ENCODE assay signal across 1 cellular context in genomic region chr12:45728625-45729232, GRCh38.
TF ChIP-seq lines count a peak whose summit lies in the region.

No MANE protein-coding gene starts in this region.

TF ChIP-seq in K562, 482 proteins besides CTCF, POLR2A, EP300 and RAD21 (continued from another document and continues in another):
- TF ChIP-seq, protein P1, sequence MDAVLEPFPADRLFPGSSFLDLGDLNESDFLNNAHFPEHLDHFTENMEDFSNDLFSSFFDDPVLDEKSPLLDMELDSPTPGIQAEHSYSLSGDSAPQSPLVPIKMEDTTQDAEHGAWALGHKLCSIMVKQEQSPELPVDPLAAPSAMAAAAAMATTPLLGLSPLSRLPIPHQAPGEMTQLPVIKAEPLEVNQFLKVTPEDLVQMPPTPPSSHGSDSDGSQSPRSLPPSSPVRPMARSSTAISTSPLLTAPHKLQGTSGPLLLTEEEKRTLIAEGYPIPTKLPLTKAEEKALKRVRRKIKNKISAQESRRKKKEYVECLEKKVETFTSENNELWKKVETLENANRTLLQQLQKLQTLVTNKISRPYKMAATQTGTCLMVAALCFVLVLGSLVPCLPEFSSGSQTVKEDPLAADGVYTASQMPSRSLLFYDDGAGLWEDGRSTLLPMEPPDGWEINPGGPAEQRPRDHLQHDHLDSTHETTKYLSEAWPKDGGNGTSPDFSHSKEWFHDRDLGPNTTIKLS (IDR thresholded peaks at IDR 0.05; ENCODE audit: borderline replicate concordance, low read depth): peak; percentile 60; the same call in 1 of the 2 replicates
- TF ChIP-seq FOSL1 (tag; conservative IDR thresholded peaks at IDR 0.05) (no peak), NONO (IDR thresholded peaks at IDR 0.05; ENCODE audit: low read depth in 2 of 2, low read length in 1 of 2) (peak; percentile 88 to 91), ZNF263 (CRISPR knock-in tag; IDR thresholded peaks at IDR 0.05; ENCODE audit: borderline replicate concordance) (no peak; the same call in 1 of the 2 replicates), ZNF695 (CRISPR knock-in tag; IDR thresholded peaks at IDR 0.05) (no peak), SAFB (IDR thresholded peaks at IDR 0.05; ENCODE audit: borderline replicate concordance, low read depth, low read length) (peak; percentile 93), SRSF1 (IDR thresholded peaks at IDR 0.05; ENCODE audit: low read depth, low read length) (no peak; the same call in 1 of the 2 replicates), ZNF707 (CRISPR knock-in tag; conservative IDR thresholded peaks at IDR 0.05) (no peak), DDX20 (tag; IDR thresholded peaks at IDR 0.05; ENCODE audit: low read depth) (no peak), HDAC8 (tag; IDR thresholded peaks at IDR 0.05) (no peak), NEUROD1 (IDR thresholded peaks at IDR 0.05; ENCODE audit: borderline replicate concordance, low read depth, low read length, partially characterized antibody) (peak; percentile 84), POLR2G (IDR thresholded peaks at IDR 0.05; ENCODE audit: low read depth, low read length) (peak; percentile 92), TCF7 (IDR thresholded peaks at IDR 0.05; ENCODE audit: borderline replicate concordance) (no peak), MECOM (CRISPR knock-in tag; IDR thresholded peaks at IDR 0.05) (no peak), BACH1 (tag; IDR thresholded peaks at IDR 0.05) (no peak), ATF3 (IDR thresholded peaks at IDR 0.05) (no peak), ATF3 (CRISPR knock-in tag; conservative IDR thresholded peaks at IDR 0.05) (peak; percentile 78; the same call in 1 of the 2 replicates), SUPT5H (IDR thresholded peaks at IDR 0.05) (peak; percentile 94), TAF7 (tag; IDR thresholded peaks at IDR 0.05) (no peak; the same call in 1 of the 2 replicates), CCNT2 (IDR thresholded peaks at IDR 0.05; ENCODE audit: borderline replicate concordance, extremely low read depth, insufficient read length, low read depth, low read length) (peak; percentile 95), GMEB1 (CRISPR knock-in tag; IDR thresholded peaks at IDR 0.05) (0 out of 2 replicates have a peak, but pooled peaks have one; percentile 15), XRCC5 (IDR thresholded peaks at IDR 0.05; ENCODE audit: low read depth, low read length) (peak; percentile 93), MAFF (IDR thresholded peaks at IDR 0.05; ENCODE audit: low read length) (no peak)
- TF ChIP-seq, protein P2, sequence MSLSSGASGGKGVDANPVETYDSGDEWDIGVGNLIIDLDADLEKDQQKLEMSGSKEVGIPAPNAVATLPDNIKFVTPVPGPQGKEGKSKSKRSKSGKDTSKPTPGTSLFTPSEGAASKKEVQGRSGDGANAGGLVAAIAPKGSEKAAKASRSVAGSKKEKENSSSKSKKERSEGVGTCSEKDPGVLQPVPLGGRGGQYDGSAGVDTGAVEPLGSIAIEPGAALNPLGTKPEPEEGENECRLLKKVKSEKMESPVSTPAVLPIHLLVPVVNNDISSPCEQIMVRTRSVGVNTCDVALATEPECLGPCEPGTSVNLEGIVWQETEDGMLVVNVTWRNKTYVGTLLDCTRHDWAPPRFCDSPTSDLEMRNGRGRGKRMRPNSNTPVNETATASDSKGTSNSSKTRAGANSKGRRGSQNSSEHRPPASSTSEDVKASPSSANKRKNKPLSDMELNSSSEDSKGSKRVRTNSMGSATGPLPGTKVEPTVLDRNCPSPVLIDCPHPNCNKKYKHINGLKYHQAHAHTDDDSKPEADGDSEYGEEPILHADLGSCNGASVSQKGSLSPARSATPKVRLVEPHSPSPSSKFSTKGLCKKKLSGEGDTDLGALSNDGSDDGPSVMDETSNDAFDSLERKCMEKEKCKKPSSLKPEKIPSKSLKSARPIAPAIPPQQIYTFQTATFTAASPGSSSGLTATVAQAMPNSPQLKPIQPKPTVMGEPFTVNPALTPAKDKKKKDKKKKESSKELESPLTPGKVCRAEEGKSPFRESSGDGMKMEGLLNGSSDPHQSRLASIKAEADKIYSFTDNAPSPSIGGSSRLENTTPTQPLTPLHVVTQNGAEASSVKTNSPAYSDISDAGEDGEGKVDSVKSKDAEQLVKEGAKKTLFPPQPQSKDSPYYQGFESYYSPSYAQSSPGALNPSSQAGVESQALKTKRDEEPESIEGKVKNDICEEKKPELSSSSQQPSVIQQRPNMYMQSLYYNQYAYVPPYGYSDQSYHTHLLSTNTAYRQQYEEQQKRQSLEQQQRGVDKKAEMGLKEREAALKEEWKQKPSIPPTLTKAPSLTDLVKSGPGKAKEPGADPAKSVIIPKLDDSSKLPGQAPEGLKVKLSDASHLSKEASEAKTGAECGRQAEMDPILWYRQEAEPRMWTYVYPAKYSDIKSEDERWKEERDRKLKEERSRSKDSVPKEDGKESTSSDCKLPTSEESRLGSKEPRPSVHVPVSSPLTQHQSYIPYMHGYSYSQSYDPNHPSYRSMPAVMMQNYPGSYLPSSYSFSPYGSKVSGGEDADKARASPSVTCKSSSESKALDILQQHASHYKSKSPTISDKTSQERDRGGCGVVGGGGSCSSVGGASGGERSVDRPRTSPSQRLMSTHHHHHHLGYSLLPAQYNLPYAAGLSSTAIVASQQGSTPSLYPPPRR (CRISPR knock-in tag; IDR thresholded peaks at IDR 0.05; ENCODE audit: borderline replicate concordance): no peak; the same call in 1 of the 2 replicates
- TF ChIP-seq, protein P3, sequence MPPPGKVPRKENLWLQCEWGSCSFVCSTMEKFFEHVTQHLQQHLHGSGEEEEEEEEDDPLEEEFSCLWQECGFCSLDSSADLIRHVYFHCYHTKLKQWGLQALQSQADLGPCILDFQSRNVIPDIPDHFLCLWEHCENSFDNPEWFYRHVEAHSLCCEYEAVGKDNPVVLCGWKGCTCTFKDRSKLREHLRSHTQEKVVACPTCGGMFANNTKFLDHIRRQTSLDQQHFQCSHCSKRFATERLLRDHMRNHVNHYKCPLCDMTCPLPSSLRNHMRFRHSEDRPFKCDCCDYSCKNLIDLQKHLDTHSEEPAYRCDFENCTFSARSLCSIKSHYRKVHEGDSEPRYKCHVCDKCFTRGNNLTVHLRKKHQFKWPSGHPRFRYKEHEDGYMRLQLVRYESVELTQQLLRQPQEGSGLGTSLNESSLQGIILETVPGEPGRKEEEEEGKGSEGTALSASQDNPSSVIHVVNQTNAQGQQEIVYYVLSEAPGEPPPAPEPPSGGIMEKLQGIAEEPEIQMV (tag; conservative IDR thresholded peaks at IDR 0.05; ENCODE audit: low read depth): no peak
- TF ChIP-seq, protein P4, sequence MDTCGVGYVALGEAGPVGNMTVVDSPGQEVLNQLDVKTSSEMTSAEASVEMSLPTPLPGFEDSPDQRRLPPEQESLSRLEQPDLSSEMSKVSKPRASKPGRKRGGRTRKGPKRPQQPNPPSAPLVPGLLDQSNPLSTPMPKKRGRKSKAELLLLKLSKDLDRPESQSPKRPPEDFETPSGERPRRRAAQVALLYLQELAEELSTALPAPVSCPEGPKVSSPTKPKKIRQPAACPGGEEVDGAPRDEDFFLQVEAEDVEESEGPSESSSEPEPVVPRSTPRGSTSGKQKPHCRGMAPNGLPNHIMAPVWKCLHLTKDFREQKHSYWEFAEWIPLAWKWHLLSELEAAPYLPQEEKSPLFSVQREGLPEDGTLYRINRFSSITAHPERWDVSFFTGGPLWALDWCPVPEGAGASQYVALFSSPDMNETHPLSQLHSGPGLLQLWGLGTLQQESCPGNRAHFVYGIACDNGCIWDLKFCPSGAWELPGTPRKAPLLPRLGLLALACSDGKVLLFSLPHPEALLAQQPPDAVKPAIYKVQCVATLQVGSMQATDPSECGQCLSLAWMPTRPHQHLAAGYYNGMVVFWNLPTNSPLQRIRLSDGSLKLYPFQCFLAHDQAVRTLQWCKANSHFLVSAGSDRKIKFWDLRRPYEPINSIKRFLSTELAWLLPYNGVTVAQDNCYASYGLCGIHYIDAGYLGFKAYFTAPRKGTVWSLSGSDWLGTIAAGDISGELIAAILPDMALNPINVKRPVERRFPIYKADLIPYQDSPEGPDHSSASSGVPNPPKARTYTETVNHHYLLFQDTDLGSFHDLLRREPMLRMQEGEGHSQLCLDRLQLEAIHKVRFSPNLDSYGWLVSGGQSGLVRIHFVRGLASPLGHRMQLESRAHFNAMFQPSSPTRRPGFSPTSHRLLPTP (IDR thresholded peaks at IDR 0.05; ENCODE audit: borderline replicate concordance, extremely low read depth, insufficient read length): no peak
- TF ChIP-seq, protein P5, sequence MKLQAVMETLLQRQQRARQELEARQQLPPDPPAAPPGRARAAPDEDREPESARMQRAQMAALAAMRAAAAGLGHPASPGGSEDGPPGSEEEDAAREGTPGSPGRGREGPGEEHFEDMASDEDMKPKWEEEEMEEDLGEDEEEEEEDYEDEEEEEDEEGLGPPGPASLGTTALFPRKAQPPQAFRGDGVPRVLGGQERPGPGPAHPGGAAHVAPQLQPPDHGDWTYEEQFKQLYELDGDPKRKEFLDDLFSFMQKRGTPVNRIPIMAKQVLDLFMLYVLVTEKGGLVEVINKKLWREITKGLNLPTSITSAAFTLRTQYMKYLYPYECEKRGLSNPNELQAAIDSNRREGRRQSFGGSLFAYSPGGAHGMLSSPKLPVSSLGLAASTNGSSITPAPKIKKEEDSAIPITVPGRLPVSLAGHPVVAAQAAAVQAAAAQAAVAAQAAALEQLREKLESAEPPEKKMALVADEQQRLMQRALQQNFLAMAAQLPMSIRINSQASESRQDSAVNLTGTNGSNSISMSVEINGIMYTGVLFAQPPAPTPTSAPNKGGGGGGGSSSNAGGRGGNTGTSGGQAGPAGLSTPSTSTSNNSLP (IDR thresholded peaks at IDR 0.05; ENCODE audit: borderline replicate concordance, low read depth, low read length): no peak
- TF ChIP-seq, protein P6, sequence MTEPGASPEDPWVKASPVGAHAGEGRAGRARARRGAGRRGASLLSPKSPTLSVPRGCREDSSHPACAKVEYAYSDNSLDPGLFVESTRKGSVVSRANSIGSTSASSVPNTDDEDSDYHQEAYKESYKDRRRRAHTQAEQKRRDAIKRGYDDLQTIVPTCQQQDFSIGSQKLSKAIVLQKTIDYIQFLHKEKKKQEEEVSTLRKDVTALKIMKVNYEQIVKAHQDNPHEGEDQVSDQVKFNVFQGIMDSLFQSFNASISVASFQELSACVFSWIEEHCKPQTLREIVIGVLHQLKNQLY (CRISPR knock-in tag; conservative IDR thresholded peaks at IDR 0.05): no peak
- TF ChIP-seq, protein P7, sequence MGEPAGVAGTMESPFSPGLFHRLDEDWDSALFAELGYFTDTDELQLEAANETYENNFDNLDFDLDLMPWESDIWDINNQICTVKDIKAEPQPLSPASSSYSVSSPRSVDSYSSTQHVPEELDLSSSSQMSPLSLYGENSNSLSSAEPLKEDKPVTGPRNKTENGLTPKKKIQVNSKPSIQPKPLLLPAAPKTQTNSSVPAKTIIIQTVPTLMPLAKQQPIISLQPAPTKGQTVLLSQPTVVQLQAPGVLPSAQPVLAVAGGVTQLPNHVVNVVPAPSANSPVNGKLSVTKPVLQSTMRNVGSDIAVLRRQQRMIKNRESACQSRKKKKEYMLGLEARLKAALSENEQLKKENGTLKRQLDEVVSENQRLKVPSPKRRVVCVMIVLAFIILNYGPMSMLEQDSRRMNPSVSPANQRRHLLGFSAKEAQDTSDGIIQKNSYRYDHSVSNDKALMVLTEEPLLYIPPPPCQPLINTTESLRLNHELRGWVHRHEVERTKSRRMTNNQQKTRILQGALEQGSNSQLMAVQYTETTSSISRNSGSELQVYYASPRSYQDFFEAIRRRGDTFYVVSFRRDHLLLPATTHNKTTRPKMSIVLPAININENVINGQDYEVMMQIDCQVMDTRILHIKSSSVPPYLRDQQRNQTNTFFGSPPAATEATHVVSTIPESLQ (CRISPR knock-in tag; IDR thresholded peaks at IDR 0.05): 0 out of 2 replicates have a peak, but pooled peaks have one; percentile 49
- TF ChIP-seq, protein P8, sequence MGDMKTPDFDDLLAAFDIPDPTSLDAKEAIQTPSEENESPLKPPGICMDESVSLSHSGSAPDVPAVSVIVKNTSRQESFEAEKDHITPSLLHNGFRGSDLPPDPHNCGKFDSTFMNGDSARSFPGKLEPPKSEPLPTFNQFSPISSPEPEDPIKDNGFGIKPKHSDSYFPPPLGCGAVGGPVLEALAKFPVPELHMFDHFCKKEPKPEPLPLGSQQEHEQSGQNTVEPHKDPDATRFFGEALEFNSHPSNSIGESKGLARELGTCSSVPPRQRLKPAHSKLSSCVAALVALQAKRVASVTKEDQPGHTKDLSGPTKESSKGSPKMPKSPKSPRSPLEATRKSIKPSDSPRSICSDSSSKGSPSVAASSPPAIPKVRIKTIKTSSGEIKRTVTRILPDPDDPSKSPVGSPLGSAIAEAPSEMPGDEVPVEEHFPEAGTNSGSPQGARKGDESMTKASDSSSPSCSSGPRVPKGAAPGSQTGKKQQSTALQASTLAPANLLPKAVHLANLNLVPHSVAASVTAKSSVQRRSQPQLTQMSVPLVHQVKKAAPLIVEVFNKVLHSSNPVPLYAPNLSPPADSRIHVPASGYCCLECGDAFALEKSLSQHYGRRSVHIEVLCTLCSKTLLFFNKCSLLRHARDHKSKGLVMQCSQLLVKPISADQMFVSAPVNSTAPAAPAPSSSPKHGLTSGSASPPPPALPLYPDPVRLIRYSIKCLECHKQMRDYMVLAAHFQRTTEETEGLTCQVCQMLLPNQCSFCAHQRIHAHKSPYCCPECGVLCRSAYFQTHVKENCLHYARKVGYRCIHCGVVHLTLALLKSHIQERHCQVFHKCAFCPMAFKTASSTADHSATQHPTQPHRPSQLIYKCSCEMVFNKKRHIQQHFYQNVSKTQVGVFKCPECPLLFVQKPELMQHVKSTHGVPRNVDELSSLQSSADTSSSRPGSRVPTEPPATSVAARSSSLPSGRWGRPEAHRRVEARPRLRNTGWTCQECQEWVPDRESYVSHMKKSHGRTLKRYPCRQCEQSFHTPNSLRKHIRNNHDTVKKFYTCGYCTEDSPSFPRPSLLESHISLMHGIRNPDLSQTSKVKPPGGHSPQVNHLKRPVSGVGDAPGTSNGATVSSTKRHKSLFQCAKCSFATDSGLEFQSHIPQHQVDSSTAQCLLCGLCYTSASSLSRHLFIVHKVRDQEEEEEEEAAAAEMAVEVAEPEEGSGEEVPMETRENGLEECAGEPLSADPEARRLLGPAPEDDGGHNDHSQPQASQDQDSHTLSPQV (IDR thresholded peaks at IDR 0.05): peak; percentile 50; the same call in 1 of the 2 replicates
